Comparison of ENCODE assay signal across 9 cellular contexts in the genomic region with DNA sequence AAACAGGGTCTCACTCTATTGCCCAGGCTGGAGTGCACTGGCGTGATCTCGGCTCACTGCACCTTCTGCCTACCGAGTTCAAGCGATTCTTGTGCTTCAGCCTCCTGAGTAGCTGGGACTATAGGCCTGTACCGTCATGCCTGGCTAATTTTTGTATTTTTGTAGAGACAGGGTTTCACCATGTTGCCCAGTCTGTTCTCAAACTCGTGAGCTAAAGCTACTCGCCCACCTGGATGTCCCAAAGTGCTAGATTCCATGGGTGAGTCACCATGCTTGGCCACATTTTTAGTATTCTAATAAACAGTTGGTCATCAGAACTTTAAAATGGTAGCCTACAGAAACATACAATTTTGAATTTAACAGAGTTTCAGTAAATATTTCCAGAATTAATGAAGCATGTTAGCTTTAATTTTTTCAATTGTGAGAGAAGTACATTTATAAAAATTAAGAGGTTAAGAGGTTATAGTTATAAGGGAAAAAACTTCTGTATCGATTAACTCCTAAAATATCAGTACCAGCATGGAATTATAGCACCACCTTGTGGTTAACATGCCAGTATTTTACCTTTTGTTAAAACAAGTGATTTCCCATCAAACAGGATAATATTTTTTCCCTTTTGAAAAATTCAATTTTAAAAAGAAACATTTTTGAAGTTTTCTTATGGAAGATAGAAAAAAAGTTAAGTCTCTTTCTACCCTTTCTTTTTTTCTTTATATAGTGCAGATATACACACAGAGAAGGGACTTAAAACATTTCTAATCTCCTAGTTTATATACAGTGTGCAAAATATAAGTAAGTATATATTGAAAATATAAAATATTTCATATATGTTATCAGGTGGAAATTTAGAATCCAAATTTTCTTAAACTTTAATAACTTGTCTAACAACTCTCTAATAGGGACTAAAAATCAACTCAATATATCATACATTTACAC. TPM values are rescaled to one million over a fixed set of nuclear protein-coding genes. Genes with fewer than 3 reads are reported as not detected.
A peak's percentile ranks its signal among the peaks of the same experiment; 100 is the strongest.
DNase-seq lines count a peak whose midpoint lies in the region; ATAC-seq, FAIRE-seq and TF ChIP-seq lines count a peak whose summit lies in the region.
"Had no signal": no experiment of that assay in that cellular context is flagged by ENCODE, and none has a peak within 500 bp of the region (broad histone marks: within the 10 kb centered on the region; RNA-seq: fewer than 3 reads in every experiment).

No MANE protein-coding gene starts in this region.

- no peaks in the 10 kb centered on the region for H3K9me1 ChIP-seq in K562 (ENCODE audit: control insufficient read depth, insufficient read depth, low read length)

- 0 out of 3 replicates have a peak, but pooled peaks have one; percentile 27 for ATAC-seq in K562
- ATAC-seq in lower lobe of right lung, result no peak
- no peak for ATAC-seq in effector memory CD8-positive, alpha-beta T cell (replicated peaks)
- no peak for ATAC-seq in esophagus mucosa

- peaks cover 37% of the 10 kb centered on the region; the same call in 2 of the 3 replicates for H3K36me3 ChIP-seq in K562 (ENCODE audit: control insufficient read depth, insufficient read depth, low read length)
- H3K36me3 ChIP-seq in lower lobe of right lung, result peaks cover 29% of the 10 kb centered on the region

- intact Hi-C loops in K562 (cut with micrococcal nuclease) (loop anchor here (1.0 to 5.0 kb wide), 6 partner anchors 97 to 814 kb away; no protein-coding TSS in a partner anchor), lower lobe of right lung (cut with DNase I) (no loop called here)

- no peak overlapping the region for H3K4me3 Mint-ChIP-seq in effector memory CD8-positive, alpha-beta T cell

- no peak overlapping the region for H3K9ac ChIP-seq in K562 (ENCODE audit: insufficient read depth in 1 of 2, low read depth in 2 of 2, low read length in 2 of 2)

- H3K27ac Mint-ChIP-seq in effector memory CD8-positive, alpha-beta T cell, result no peak overlapping the region

- TF ChIP-seq POLR2A in K562 (conservative IDR thresholded peaks at IDR 0.05), result no peak

- H3K36me3 Mint-ChIP-seq in effector memory CD8-positive, alpha-beta T cell (ENCODE audit: insufficient read depth), result peaks cover 28% of the 10 kb centered on the region

- peak; percentile 71 for TF ChIP-seq CTCF in 22Rv1 (IDR thresholded peaks at IDR 0.05)
- TF ChIP-seq CTCF in K562 (IDR thresholded peaks at IDR 0.05 in 2 of 3, conservative IDR thresholded peaks at IDR 0.05 in 1 of 3; ENCODE audit: insufficient read depth in 2 of 3, low read depth in 1 of 3, low read length in 3 of 3), result peak in 2 of 3 experiments; percentile 46 to 78; a peak in 4 of 6 replicates
- peak; percentile 69 for TF ChIP-seq CTCF in lower lobe of right lung (IDR thresholded peaks at IDR 0.05)

- H3K27ac ChIP-seq in 22Rv1 (peak overlapping the region; percentile 26; the same call in 1 of the 2 replicates), K562 (ENCODE audit: extremely low read depth, low read depth, low read length) (no peak overlapping the region; the same call in 2 of the 3 replicates), lower lobe of right lung (no peak overlapping the region)

- POLR2A ChIA-PET in K562 (lab: Yijun Ruan, JAX), result no interaction called here

- 42% methylated on average over 7 of the region's 8 CpGs for WGBS in K562 (ENCODE audit: insufficient coverage, low coverage, missing lambda C conversion rate)

- no peaks in the 10 kb centered on the region for H3K9me3 Mint-ChIP-seq in effector memory CD8-positive, alpha-beta T cell

- H3K27me3 ChIP-seq in K562 (ENCODE audit: control insufficient read depth in 2 of 2, insufficient read depth in 2 of 2, low read length in 2 of 2), result no peaks in the 10 kb centered on the region
- H3K27me3 ChIP-seq in lower lobe of right lung (ENCODE audit: low read depth), result no peaks in the 10 kb centered on the region

- no peaks in the 10 kb centered on the region for H3K79me2 ChIP-seq in K562 (ENCODE audit: control insufficient read depth, insufficient read depth, low read length)

- no peaks in the 10 kb centered on the region for H3K27me3 Mint-ChIP-seq in effector memory CD8-positive, alpha-beta T cell

- no peak overlapping the region for H2AFZ ChIP-seq in K562 (ENCODE audit: low read depth, low read length)

- DNase-seq in G401 (ENCODE audit: low spot score) (peak; percentile 25), LoVo (ENCODE audit: low spot score) (peak; percentile 38), K562 (ENCODE audit: extremely low read depth in 1 of 4, low spot score in 3 of 4) (peak; percentile 25 to 54 (median 30)), lower lobe of right lung (no peak), epidermal melanocyte (ENCODE audit: insufficient read length, low spot score) (no peak)
- DNase-seq in effector memory CD8-positive, alpha-beta T cell, result no peak

- H3K4me1 Mint-ChIP-seq in effector memory CD8-positive, alpha-beta T cell (ENCODE audit: low read depth in 2 of 2), result no peaks in the 10 kb centered on the region

- no peak for TF ChIP-seq EP300 in K562 (IDR thresholded peaks at IDR 0.05; ENCODE audit: low read length)

- in situ Hi-C loops in G401 (cut with HindIII; ENCODE audit: low sequenced_read_pairs), result no loop called here
- in situ Hi-C loops in K562 (cut with MboI), result no loop called here

- H3K4me1 ChIP-seq in K562 (replicated peaks in 1 of 2; ENCODE audit: control insufficient read depth in 2 of 2, insufficient read depth in 2 of 2, low read length in 2 of 2) (peaks cover 0 to 13% of the 10 kb centered on the region in 2 experiments; a peak in 2 of 5 replicates), lower lobe of right lung (no peaks in the 10 kb centered on the region)
- H3K4me1 ChIP-seq: HAP-1 had no signal

- FAIRE-seq in K562 (lab: Jason Lieb, UNC), result no peak

- no peak overlapping the region for H3K4me2 ChIP-seq in K562 (ENCODE audit: insufficient read depth, low read length)

- BruUV-seq in K562 (replicated peaks; lab: Mats Ljungman, UMichigan), result no TSS peak

- H3K4me3 ChIP-seq in K562, result no peak overlapping the region
- no peak overlapping the region for H3K4me3 ChIP-seq in lower lobe of right lung
- H3K4me3 ChIP-seq: HAP-1 had no signal

- no peaks in the 10 kb centered on the region for H4K20me1 ChIP-seq in K562 (replicated peaks; ENCODE audit: control insufficient read depth, insufficient read depth, low read length)

- CTCF ChIA-PET in K562 (lab: Yijun Ruan, JAX; ENCODE audit: low intra/inter-chr PET ratio), result interaction anchor here (0.8 to 1.3 kb wide), 3 partner anchors 84 to 898 kb away, joined by 3 to 7 read pairs (median 6); no protein-coding TSS in a partner anchor

- TF ChIP-seq RAD21 in K562 (CRISPR knock-in tag; conservative IDR thresholded peaks at IDR 0.05 in 1 of 2, IDR thresholded peaks at IDR 0.05 in 1 of 2), result peak; percentile 63 to 75

- H3K9me3 ChIP-seq in K562 (replicated peaks; ENCODE audit: control insufficient read depth, insufficient read depth, low read depth, low read length), result no peaks in the 10 kb centered on the region
- no peaks in the 10 kb centered on the region for H3K9me3 ChIP-seq in lower lobe of right lung
- H3K9me3 ChIP-seq: HAP-1 had no signal

TF ChIP-seq in K562, 482 proteins besides CTCF, POLR2A, EP300 and RAD21 (continues in another document):
- TF ChIP-seq ZNF121 (CRISPR knock-in tag; conservative IDR thresholded peaks at IDR 0.05), result peak; percentile 43; the same call in 1 of the 2 replicates

RNA-seq across cellular contexts. Expression of a gene that starts 35.4 kb away (rescaled TPM):
- 5.9 and 14.1 TPM in 2 replicates for total RNA-seq in G401 (2014; rRNA removed; shearing (Covaris generic))
- 45.7 and 158 TPM in 2 replicates for total RNA-seq in K562 (2011; cell fraction: chromatin; rRNA removed; ENCODE audit: low replicate concordance)
- total RNA-seq in K562 (2011; cell fraction: nucleolus; rRNA removed), result 20.2 and 28.8 TPM in 2 replicates
- total RNA-seq in K562 (2011; cell fraction: nucleoplasm; rRNA removed), result 45.3 and 70.8 TPM in 2 replicates
- 20.4 and 24.4 TPM in 2 replicates for total RNA-seq in K562 (2014; rRNA removed)
- 41.7 and 46.4 TPM in 2 replicates for total RNA-seq in K562 (2014; rRNA removed; fragmentation: Illumina TruSeq; extraction: Trizol)
- total RNA-seq in K562 (2015; rRNA removed; fragmentation: Illumina TruSeq; extraction: Trizol), result 24.8 and 28.2 TPM in 2 replicates
- 26.5 and 29.0 TPM in 2 replicates for total RNA-seq in K562 (2021)
- polyA plus RNA-seq in K562 (2011; rRNA removed), result 44.9 and 45.0 TPM in 2 replicates
- 4.9 and 14.6 TPM in 2 replicates for polyA plus RNA-seq in K562 (2011; cell fraction: cytosol; rRNA removed)
- 33.4 and 51.6 TPM in 2 replicates for polyA plus RNA-seq in K562 (2011; cell fraction: nucleus; rRNA removed)
- 18.7 and 19.6 TPM in 2 replicates for polyA plus RNA-seq in K562 (2012)
- polyA plus RNA-seq in K562 (2014; fragmentation: Illumina TruSeq; extraction: Trizol), result 20.8 and 22.2 TPM in 2 replicates
- polyA plus RNA-seq in K562 (2014; fragmentation: Nextera tagmentation; extraction: Ambion mirVana), result 10 to 100 TPM; 19.6 to 23.3 TPM
- polyA plus RNA-seq in K562 (2014; rRNA removed), result 21.2 and 22.7 TPM in 2 replicates
- 40.8 and 52.1 TPM in 2 replicates for polyA minus RNA-seq in K562 (2011; rRNA and poly(A)+ RNA removed)
- polyA minus RNA-seq in K562 (2011; cell fraction: cytosol; rRNA and poly(A)+ RNA removed), result 16.7 and 17.2 TPM in 2 replicates
- polyA minus RNA-seq in K562 (2011; cell fraction: nucleus; rRNA and poly(A)+ RNA removed), result 29.9 and 66.9 TPM in 2 replicates
- 17.0 TPM for total RNA-seq in lower lobe of right lung
- 9.9 TPM for total RNA-seq in esophagus mucosa

RNA-seq across cellular contexts. Expression of a gene that starts 35.6 kb away (rescaled TPM):
- total RNA-seq in G401 (2014; rRNA removed; shearing (Covaris generic)), result 11.8 and 17.9 TPM in 2 replicates
- total RNA-seq in K562 (2011; cell fraction: chromatin; rRNA removed; ENCODE audit: low replicate concordance), result 13.0 and 14.3 TPM in 2 replicates
- 13.0 and 16.1 TPM in 2 replicates for total RNA-seq in K562 (2011; cell fraction: nucleolus; rRNA removed)
- 11.9 and 12.5 TPM in 2 replicates for total RNA-seq in K562 (2011; cell fraction: nucleoplasm; rRNA removed)
- total RNA-seq in K562 (2014; rRNA removed) (12.6 and 14.2 TPM in 2 replicates), K562 (2014; rRNA removed; fragmentation: Illumina TruSeq; extraction: Trizol) (15.7 and 23.8 TPM in 2 replicates), K562 (2015; rRNA removed; fragmentation: Illumina TruSeq; extraction: Trizol) (11.5 and 12.9 TPM in 2 replicates), K562 (2021) (14.8 and 16.5 TPM in 2 replicates), lower lobe of right lung (39.1 TPM), esophagus mucosa (21.9 TPM)
- polyA plus RNA-seq in K562 (2011; rRNA removed) (22.8 and 27.1 TPM in 2 replicates), K562 (2014; fragmentation: Illumina TruSeq; extraction: Trizol) (12.8 and 13.5 TPM in 2 replicates), K562 (2014; fragmentation: Nextera tagmentation; extraction: Ambion mirVana) (10 to 100 TPM; 24.3 to 24.4 TPM), K562 (2014; rRNA removed) (11.9 and 13.1 TPM in 2 replicates)
- 8.2 and 13.6 TPM in 2 replicates for polyA plus RNA-seq in K562 (2011; cell fraction: cytosol; rRNA removed)
- 6.4 and 11.4 TPM in 2 replicates for polyA plus RNA-seq in K562 (2011; cell fraction: nucleus; rRNA removed)
- 10.8 and 14.4 TPM in 2 replicates for polyA plus RNA-seq in K562 (2012)
- polyA minus RNA-seq in K562 (2011; rRNA and poly(A)+ RNA removed), result 26.9 and 30.0 TPM in 2 replicates
- polyA minus RNA-seq in K562 (2011; cell fraction: cytosol; rRNA and poly(A)+ RNA removed), result 10.4 and 12.8 TPM in 2 replicates
- polyA minus RNA-seq in K562 (2011; cell fraction: nucleus; rRNA and poly(A)+ RNA removed), result 24.5 and 42.5 TPM in 2 replicates

Comparison
In these comparisons a context has a peak if more than half of its experiments do, and no peak if none do; other contexts are left out.
1. DNase-seq: peak in G401 (single experiment), LoVo (single experiment) and K562 (4 of 4); none in lower lobe of right lung (single experiment), effector memory CD8-positive, alpha-beta T cell (0 of 3) and epidermal melanocyte (single experiment).
2. Peak in every context shown above with its lines, with median percentiles within 50 percentile points of each other: CTCF ChIP-seq.